30 cellular contexts compared by ENCODE assay signal in genomic region chr11:12454782-12455181, GRCh38.
DNase-seq lines count a peak whose midpoint lies in the region; ATAC-seq and TF ChIP-seq lines count a peak whose summit lies in the region.
"Had no signal": no experiment of that assay in that cellular context is flagged by ENCODE, and none has a peak within 500 bp of the region (broad histone marks: within the 10 kb centered on the region; RNA-seq: fewer than 3 reads in every experiment).

No MANE protein-coding gene starts in this region.

- H3K27ac Mint-ChIP-seq in HFFc6 (peak overlapping the region; percentile 24), chondrocyte (ENCODE audit: unreplicated experiment) (peak overlapping the region; percentile 79)
- H3K27ac Mint-ChIP-seq: activated naive CD4-positive, alpha-beta T cell treated with anti-CD3 and anti-CD28 coated beads for 36 hours; activated T-helper 1 cell treated with anti-CD3 and anti-CD28 coated beads, Interleukin-12 subunit alpha, Interleukin-12 subunit beta, Interleukin-2, Interleukin-4 antibody, amounts not matched to agents 30 ng/mL and 10 ng/mL and 1 ng/mL, durations not matched to agents 14 hours and 24 hours and 36 hours; CD4-positive, alpha-beta T cell; memory B cell; stimulated activated naive CD8-positive, alpha-beta T cell treated with anti-CD3 and anti-CD28 coated beads, Interleukin-15, Interleukin-2, amounts not matched to agents 100 ng/mL and 50 ng/mL, for 24 hours; T-helper 1 cell treated with Interleukin-12 subunit alpha and Interleukin-12 subunit beta and Interleukin-4 antibody, amounts not matched to agents 30 μg/mL and 1 μg/mL, for 36 hours had no signal

- no peak overlapping the region for H3K4me3 ChIP-seq in fibroblast of pulmonary artery (replicated peaks; ENCODE audit: low read depth, low read length)
- H3K4me3 ChIP-seq in sigmoid colon, result no peak overlapping the region
- H3K4me3 ChIP-seq: breast epithelium, colonic mucosa, MG63, psoas muscle, SJSA1, thoracic aorta, vagina had no signal

- TF ChIP-seq POLR2A in sigmoid colon (IDR thresholded peaks at IDR 0.05), result no peak

- peak overlapping the region; percentile 63 to 90 (median 80) for H3K27ac ChIP-seq in sigmoid colon
- H3K27ac ChIP-seq: breast epithelium, colonic mucosa, foreskin keratinocyte, neutrophil, psoas muscle, SJSA1, vagina had no signal

- ATAC-seq in Right ventricle myocardium superior (ENCODE audit: poor library complexity), result no peak
- ATAC-seq in GM18909 (IDR thresholded peaks at IDR 0.05; ENCODE audit: poor library complexity, unreplicated experiment), result no peak
- ATAC-seq: foreskin keratinocyte, left colon, psoas muscle had no signal

- H3K27me3 ChIP-seq in sigmoid colon, result no peaks in the 10 kb centered on the region
- H3K27me3 ChIP-seq: breast epithelium, colonic mucosa, foreskin keratinocyte, MG63, SJSA1, vagina had no signal

- H3K9me3 ChIP-seq in sigmoid colon, result no peaks in the 10 kb centered on the region
- H3K9me3 ChIP-seq: breast epithelium, colonic mucosa, MG63, neutrophil, psoas muscle, SJSA1, thoracic aorta, vagina had no signal

- H3K27me3 Mint-ChIP-seq in HFFc6 (ENCODE audit: insufficient read depth) (peaks cover 12% of the 10 kb centered on the region), chondrocyte (ENCODE audit: low read depth) (no peaks in the 10 kb centered on the region)
- H3K27me3 Mint-ChIP-seq: stimulated activated naive CD8-positive, alpha-beta T cell treated with anti-CD3 and anti-CD28 coated beads, Interleukin-15, Interleukin-2, amounts not matched to agents 100 ng/mL and 50 ng/mL, for 24 hours had no signal

- no peaks in the 10 kb centered on the region for H3K9me3 Mint-ChIP-seq in HFFc6
- H3K9me3 Mint-ChIP-seq in chondrocyte (ENCODE audit: low read depth), result no peaks in the 10 kb centered on the region
- H3K9me3 Mint-ChIP-seq: activated naive CD4-positive, alpha-beta T cell treated with anti-CD3 and anti-CD28 coated beads for 36 hours; activated T-helper 1 cell treated with anti-CD3 and anti-CD28 coated beads, Interleukin-12 subunit alpha, Interleukin-12 subunit beta, Interleukin-2, Interleukin-4 antibody, amounts not matched to agents 30 ng/mL and 10 ng/mL and 1 ng/mL, durations not matched to agents 14 hours and 24 hours and 36 hours; CD4-positive, alpha-beta T cell; memory B cell; stimulated activated naive CD8-positive, alpha-beta T cell treated with anti-CD3 and anti-CD28 coated beads, Interleukin-15, Interleukin-2, amounts not matched to agents 100 ng/mL and 50 ng/mL, for 24 hours; T-helper 1 cell treated with Interleukin-12 subunit alpha and Interleukin-12 subunit beta and Interleukin-4 antibody, amounts not matched to agents 30 μg/mL and 1 μg/mL, for 36 hours had no signal

- H3K4me1 Mint-ChIP-seq in HFFc6 (ENCODE audit: low read depth) (peaks cover 90% of the 10 kb centered on the region), chondrocyte (ENCODE audit: low read depth) (peaks cover 72% of the 10 kb centered on the region)
- H3K4me1 Mint-ChIP-seq: memory B cell had no signal

- H3K36me3 Mint-ChIP-seq in HFFc6 (ENCODE audit: low read depth) (0 out of 2 replicates have a peak, but pooled peaks cover 14% of the 10 kb centered on the region), chondrocyte (ENCODE audit: low read depth) (no peaks in the 10 kb centered on the region)
- H3K36me3 Mint-ChIP-seq: memory B cell had no signal

- TF ChIP-seq EP300 in sigmoid colon (IDR thresholded peaks at IDR 0.05), result no peak

- no peak overlapping the region for H3K4me3 Mint-ChIP-seq in HFFc6
- H3K4me3 Mint-ChIP-seq in chondrocyte (ENCODE audit: unreplicated experiment), result no peak overlapping the region
- H3K4me3 Mint-ChIP-seq: activated naive CD4-positive, alpha-beta T cell treated with anti-CD3 and anti-CD28 coated beads for 36 hours; activated T-helper 1 cell treated with anti-CD3 and anti-CD28 coated beads, Interleukin-12 subunit alpha, Interleukin-12 subunit beta, Interleukin-2, Interleukin-4 antibody, amounts not matched to agents 30 ng/mL and 10 ng/mL and 1 ng/mL, durations not matched to agents 14 hours and 24 hours and 36 hours; CD4-positive, alpha-beta T cell; memory B cell; stimulated activated naive CD8-positive, alpha-beta T cell treated with anti-CD3 and anti-CD28 coated beads, Interleukin-15, Interleukin-2, amounts not matched to agents 100 ng/mL and 50 ng/mL, for 24 hours; T-helper 1 cell treated with Interleukin-12 subunit alpha and Interleukin-12 subunit beta and Interleukin-4 antibody, amounts not matched to agents 30 μg/mL and 1 μg/mL, for 36 hours had no signal

- DNase-seq in HFFc6 (no peak), chondrocyte (ENCODE audit: low spot score) (no peak), fibroblast of pulmonary artery (ENCODE audit: low read depth) (peak; percentile 42), sigmoid colon (no peak), Right ventricle myocardium superior (no peak), AG08395 (ENCODE audit: low spot score) (no peak), NCI-H1092 (lab: John Stamatoyannopoulos, UW) (no peak)
- DNase-seq: activated CD4-positive, alpha-beta T cell treated with anti-CD3 and anti-CD28 coated beads, Interleukin-2, amount 50 U/mL, for 48 hours; activated CD8-positive, alpha-beta memory T cell treated with anti-CD3 and anti-CD28 coated beads, Interleukin-2, amount 50 U/mL, for 4 hours; activated naive CD4-positive, alpha-beta T cell treated with anti-CD3 and anti-CD28 coated beads for 36 hours; amniotic stem cell; CD4-positive, alpha-beta T cell; colonic mucosa; effector memory CD4-positive, alpha-beta T cell; left colon; MG63; NCI-H1417 treated with DMSO at 0.1 percent for 48 hours; NCI-H748 treated with DMSO at 0.1 percent for 48 hours; psoas muscle had no signal

- TF ChIP-seq CTCF in HFFc6 (IDR thresholded peaks at IDR 0.05) (no peak), chondrocyte (IDR thresholded peaks at IDR 0.05) (no peak), fibroblast of pulmonary artery (IDR thresholded peaks at IDR 0.05; ENCODE audit: low read length, missing control alignments) (no peak), sigmoid colon (IDR thresholded peaks at IDR 0.05) (no peak)

- intact Hi-C loops in sigmoid colon (cut with DNase I) (loop anchor here (5.0 kb wide), 2 partner anchors 42 to 77 kb away; partner anchors contain the start of gene PARVA), Right ventricle myocardium superior (cut with DNase I) (no loop called here)

- peaks cover 0 to 100% (median 91%) of the 10 kb centered on the region in 4 donors for H3K4me1 ChIP-seq in sigmoid colon
- H3K4me1 ChIP-seq: colonic mucosa, psoas muscle had no signal

- no peaks in the 10 kb centered on the region for H3K36me3 ChIP-seq in sigmoid colon
- H3K36me3 ChIP-seq: breast epithelium, colonic mucosa, MG63, neutrophil, thoracic aorta, vagina had no signal
